In the genomic region with DNA sequence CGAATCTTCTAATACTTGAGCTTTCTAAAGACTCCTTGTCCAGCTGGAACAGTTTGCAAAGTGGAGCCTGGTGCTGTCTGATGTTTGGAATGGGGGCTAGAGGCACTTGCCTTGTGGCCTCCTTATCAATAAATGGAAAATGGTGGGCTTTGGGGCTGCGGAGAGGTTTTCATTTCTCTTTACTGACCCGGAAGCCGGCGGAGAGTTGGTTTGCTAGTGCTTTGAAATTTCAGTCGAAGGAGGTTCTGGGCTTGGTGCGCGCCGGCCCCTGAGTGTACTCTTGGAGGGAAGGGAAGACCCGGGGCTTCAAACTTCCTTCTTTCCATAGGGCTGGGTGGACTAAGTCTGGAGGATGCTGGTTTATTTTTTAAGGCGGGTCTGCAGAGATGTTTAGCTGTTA, we compare ENCODE assay signal across 8 cellular contexts. TPM values are rescaled to one million over a fixed set of nuclear protein-coding genes. Genes with fewer than 3 reads are reported as not detected.
DNase-seq lines count a peak whose midpoint lies in the region.

No MANE protein-coding gene starts in this region.

- DNase-seq in NCI-H82 (lab: John Stamatoyannopoulos, UW), result peak; percentile 62
- DNase-seq in NCI-H82 treated with DMSO at 0.1 percent for 48 hours (lab: John Stamatoyannopoulos, UW; ENCODE audit: unreplicated experiment), result no peak
- DNase-seq in OCI-M1 (lab: John Stamatoyannopoulos, UW), result peak; percentile 46
- DNase-seq in activated naive CD4-positive, alpha-beta T cell treated with anti-CD3 and anti-CD28 coated beads, Interleukin-2, amount 50 U/mL, for 16 hours, result peak; percentile 35
- DNase-seq in hepatic stellate cell (ENCODE audit: low spot score), result peak; percentile 8
- no peak for DNase-seq in 8988T
- DNase-seq in NK-92 treated with Interleukin-12 subunit alpha and Interleukin-12 subunit beta, amount 100 ng/mL, for 24 hours (lab: John Stamatoyannopoulos, UW), result no peak

- peaks cover 32 to 57% (median 36%) of the 10 kb centered on the region in 3 donors for H3K4me1 ChIP-seq in skeletal muscle tissue (ENCODE audit: control insufficient read depth in 3 of 3, insufficient read depth in 3 of 3, low read length in 3 of 3)

- peak overlapping the region; percentile 83 to 94 (median 85) for H3K9ac ChIP-seq in skeletal muscle tissue (ENCODE audit: low read depth in 1 of 3, low read length in 3 of 3)

- H3K9me3 ChIP-seq in skeletal muscle tissue (ENCODE audit: control insufficient read depth in 3 of 3, low read length in 3 of 3), result no peaks in the 10 kb centered on the region

- H3K36me3 ChIP-seq in skeletal muscle tissue (ENCODE audit: control insufficient read depth in 3 of 3, insufficient read depth in 3 of 3, low read length in 3 of 3), result no peaks in the 10 kb centered on the region

- H3K27ac ChIP-seq in skeletal muscle tissue (ENCODE audit: low read depth, low read length), result peak overlapping the region; percentile 63

- peak overlapping the region; percentile 82 to 96 (median 92) for H3K4me3 ChIP-seq in skeletal muscle tissue (ENCODE audit: low read length in 3 of 3)

- H3K27me3 ChIP-seq in skeletal muscle tissue (ENCODE audit: control insufficient read depth in 3 of 3, insufficient read depth in 3 of 3, low read length in 3 of 3), result no peaks in the 10 kb centered on the region

RNA-seq across cellular contexts. Expression of gene RPIA, which starts 0.7 kb away (rescaled TPM):
- total RNA-seq in skeletal muscle tissue, result 11.0 TPM

Comparison
In these comparisons a context has a peak if more than half of its experiments do, and no peak if none do; other contexts are left out.
1. DNase-seq: peak in NCI-H82 (single experiment), OCI-M1 (single experiment), activated naive CD4-positive, alpha-beta T cell treated with anti-CD3 and anti-CD28 coated beads, Interleukin-2, amount 50 U/mL, for 16 hours (single experiment) and hepatic stellate cell (single experiment); none in NCI-H82 treated with DMSO at 0.1 percent for 48 hours (single experiment), 8988T (single experiment) and NK-92 treated with Interleukin-12 subunit alpha and Interleukin-12 subunit beta, amount 100 ng/mL, for 24 hours (single experiment).